ENCODE assay signal across 13 cellular contexts in genomic region chr9:121198512-121199042, GRCh38. TPM values are rescaled to one million over a fixed set of nuclear protein-coding genes. Genes with fewer than 3 reads are reported as not detected.
DNase-seq lines count a peak whose midpoint lies in the region; ATAC-seq and TF ChIP-seq lines count a peak whose summit lies in the region.
"Had no signal": no experiment of that assay in that cellular context is flagged by ENCODE, and none has a peak within 500 bp of the region (broad histone marks: within the 10 kb centered on the region; RNA-seq: fewer than 3 reads in every experiment).

No MANE protein-coding gene starts in this region.

- H3K36me3 ChIP-seq in neuronal stem cell (replicated peaks in 1 of 2; ENCODE audit: control insufficient read depth in 2 of 2, insufficient read depth in 2 of 2, low read length in 2 of 2), result no peaks in the 10 kb centered on the region
- H3K36me3 ChIP-seq: transverse colon had no signal

- H3K27ac ChIP-seq in neuronal stem cell (replicated peaks; ENCODE audit: low read length), result no peak overlapping the region
- H3K27ac ChIP-seq: SJSA1 had no signal

- WGBS in neuronal stem cell (ENCODE audit: extremely low coverage in 2 of 2, insufficient read length in 2 of 2, insufficient replicate concordance in 1 of 2), 2 donors, result no CpG with 5 or more reads among the region's 4 CpGs

- no peak overlapping the region for H2BK12ac ChIP-seq in neuronal stem cell (ENCODE audit: low read length)

- no peak overlapping the region for H3K4ac ChIP-seq in neuronal stem cell (ENCODE audit: low read length)

- no peak overlapping the region for H4K8ac ChIP-seq in neuronal stem cell (ENCODE audit: low read depth, low read length)

- H3K9me3 Mint-ChIP-seq in activated CD4-positive, alpha-beta T cell treated with anti-CD3 and anti-CD28 coated beads, Interleukin-2, amount 10 ng/mL, durations not matched to agents 24 days and 14 days, result no peaks in the 10 kb centered on the region
- H3K9me3 Mint-ChIP-seq in T-cell, result no peaks in the 10 kb centered on the region
- H3K9me3 Mint-ChIP-seq in stimulated activated memory B cell treated with anti-CD40 and anti-IgM and Interleukin-4, amounts not matched to agents 10 μg/mL and 1 μg/mL and 100 μg/mL, for 72 hours, result no peaks in the 10 kb centered on the region

- no peaks in the 10 kb centered on the region for H3K9me3 ChIP-seq in neuronal stem cell (replicated peaks in 1 of 2; ENCODE audit: control insufficient read depth in 2 of 2, insufficient read depth in 1 of 2, low read depth in 1 of 2, low read length in 2 of 2)
- H3K9me3 ChIP-seq: SJSA1, transverse colon had no signal

- peak overlapping the region; percentile 9 to 74 for H3K4me3 ChIP-seq in foreskin fibroblast (ENCODE audit: low read depth in 1 of 2, low read length in 2 of 2)
- H3K4me3 ChIP-seq in neuronal stem cell (ENCODE audit: low read length in 2 of 2), result no peak overlapping the region
- H3K4me3 ChIP-seq: SJSA1 had no signal

- CTCF ChIA-PET in T-cell (lab: Charles Lee), result interaction anchor here in 1 of 2 donors (0.9 to 1.2 kb wide), 3 partner anchors 10 to 77 kb away, joined by 3 to 8 read pairs (median 5); no protein-coding TSS in a partner anchor

- POLR2A ChIA-PET in T-cell (lab: Charles Lee), result interaction anchor here (0.5 to 2.0 kb wide), 5 partner anchors 10 to 552 kb away, joined by 3 to 6 read pairs (median 4); no protein-coding TSS in a partner anchor

- no peak overlapping the region for H2BK5ac ChIP-seq in neuronal stem cell (ENCODE audit: low read length)

- no peak for DNase-seq in activated CD4-positive, alpha-beta T cell treated with anti-CD3 and anti-CD28 coated beads, Interleukin-2, amount 10 ng/mL, durations not matched to agents 24 days and 14 days
- no peak for DNase-seq in activated CD4-positive, alpha-beta T cell treated with anti-CD3 and anti-CD28 coated beads, Interleukin-2, amount 50 U/mL, for 48 hours
- DNase-seq in T-cell (no peak), foreskin fibroblast (no peak), neuronal stem cell (ENCODE audit: low spot score) (no peak), hepatic stellate cell (ENCODE audit: low spot score) (no peak)
- DNase-seq: hippocampal formation; NCI-H2029 treated with DMSO at 0.1 percent for 48 hours; stimulated activated CD4-positive, alpha-beta T cell treated with anti-CD3 and anti-CD28 coated beads, Interleukin-1b, Interleukin-23, amount 100 ng/mL, for 48 hours; transverse colon had no signal

- H3K4me1 ChIP-seq in neuronal stem cell (ENCODE audit: control insufficient read depth in 2 of 2, insufficient read depth in 1 of 2, low read depth in 1 of 2, low read length in 2 of 2), result peaks cover 8 to 30% of the 10 kb centered on the region in 2 donors

- H3K27ac Mint-ChIP-seq in activated CD4-positive, alpha-beta T cell treated with anti-CD3 and anti-CD28 coated beads, Interleukin-2, amount 10 ng/mL, durations not matched to agents 24 days and 14 days, result no peak overlapping the region
- peak overlapping the region; percentile 74 to 75 for H3K27ac Mint-ChIP-seq in T-cell
- no peak overlapping the region for H3K27ac Mint-ChIP-seq in stimulated activated memory B cell treated with anti-CD40 and anti-IgM and Interleukin-4, amounts not matched to agents 10 μg/mL and 1 μg/mL and 100 μg/mL, for 72 hours

- no peak overlapping the region for H3K9ac ChIP-seq in neuronal stem cell (ENCODE audit: low read depth, low read length, poor library complexity)

- H3K4me3 Mint-ChIP-seq in activated CD4-positive, alpha-beta T cell treated with anti-CD3 and anti-CD28 coated beads, Interleukin-2, amount 10 ng/mL, durations not matched to agents 24 days and 14 days, result peak overlapping the region; percentile 36
- peak overlapping the region; percentile 88 to 95 (median 94) for H3K4me3 Mint-ChIP-seq in T-cell
- peak overlapping the region; percentile 34 for H3K4me3 Mint-ChIP-seq in stimulated activated memory B cell treated with anti-CD40 and anti-IgM and Interleukin-4, amounts not matched to agents 10 μg/mL and 1 μg/mL and 100 μg/mL, for 72 hours

- no peak overlapping the region for H2AK5ac ChIP-seq in neuronal stem cell (ENCODE audit: low read depth, low read length)

- no peak overlapping the region for H3K14ac ChIP-seq in neuronal stem cell (ENCODE audit: low read length)

- TF ChIP-seq CTCF in foreskin fibroblast (IDR thresholded peaks at IDR 0.05; ENCODE audit: low read depth, low read length), result no peak

- no peak overlapping the region for H2BK15ac ChIP-seq in neuronal stem cell (ENCODE audit: low read length)

- H3K4me1 Mint-ChIP-seq in activated CD4-positive, alpha-beta T cell treated with anti-CD3 and anti-CD28 coated beads, Interleukin-2, amount 10 ng/mL, durations not matched to agents 24 days and 14 days, result peaks cover 55% of the 10 kb centered on the region
- peaks cover 73 to 77% (median 77%) of the 10 kb centered on the region in 3 donors for H3K4me1 Mint-ChIP-seq in T-cell
- peaks cover 72% of the 10 kb centered on the region for H3K4me1 Mint-ChIP-seq in stimulated activated memory B cell treated with anti-CD40 and anti-IgM and Interleukin-4, amounts not matched to agents 10 μg/mL and 1 μg/mL and 100 μg/mL, for 72 hours

- no peak overlapping the region for H3K4me2 ChIP-seq in neuronal stem cell (ENCODE audit: insufficient read depth, low read length, poor library complexity, severe bottlenecking)

- H3K27me3 ChIP-seq in neuronal stem cell (ENCODE audit: control insufficient read depth in 3 of 3, insufficient read depth in 3 of 3, low read depth in 1 of 3, low read length in 3 of 3), result no peaks in the 10 kb centered on the region
- H3K27me3 ChIP-seq: SJSA1, transverse colon had no signal

- intact Hi-C loops in activated CD4-positive, alpha-beta T cell treated with anti-CD3 and anti-CD28 coated beads, Interleukin-2, amount 10 ng/mL, durations not matched to agents 24 days and 14 days (cut with micrococcal nuclease), result no loop called here

- H2BK120ac ChIP-seq in neuronal stem cell (ENCODE audit: low read depth, low read length), result no peak overlapping the region

- no peak overlapping the region for H3K23ac ChIP-seq in neuronal stem cell (ENCODE audit: low read depth, low read length, poor library complexity)

- H2AFZ ChIP-seq in neuronal stem cell (ENCODE audit: low read length), result no peak overlapping the region

- H4K91ac ChIP-seq in neuronal stem cell (ENCODE audit: low read depth, low read length, poor library complexity), result no peak overlapping the region

- ATAC-seq in T-cell (replicated peaks in 1 of 4) (no peak), HG03432 (IDR thresholded peaks at IDR 0.05; ENCODE audit: unreplicated experiment) (no peak)
- ATAC-seq in stimulated activated memory B cell treated with anti-CD40 and anti-IgM and Interleukin-4, amounts not matched to agents 10 μg/mL and 1 μg/mL and 100 μg/mL, for 72 hours, result no peak

- no peak overlapping the region for H3K18ac ChIP-seq in neuronal stem cell (ENCODE audit: low read length)

- peaks cover 18% of the 10 kb centered on the region for H3K36me3 Mint-ChIP-seq in activated CD4-positive, alpha-beta T cell treated with anti-CD3 and anti-CD28 coated beads, Interleukin-2, amount 10 ng/mL, durations not matched to agents 24 days and 14 days (ENCODE audit: low read depth)
- peaks cover 3% of the 10 kb centered on the region for H3K36me3 Mint-ChIP-seq in T-cell
- no peaks in the 10 kb centered on the region for H3K36me3 Mint-ChIP-seq in stimulated activated memory B cell treated with anti-CD40 and anti-IgM and Interleukin-4, amounts not matched to agents 10 μg/mL and 1 μg/mL and 100 μg/mL, for 72 hours

- peaks cover 5% of the 10 kb centered on the region for H3K79me1 ChIP-seq in neuronal stem cell (ENCODE audit: low read depth, low read length)

- H3K27me3 Mint-ChIP-seq in activated CD4-positive, alpha-beta T cell treated with anti-CD3 and anti-CD28 coated beads, Interleukin-2, amount 10 ng/mL, durations not matched to agents 24 days and 14 days, result peaks cover 3% of the 10 kb centered on the region
- H3K27me3 Mint-ChIP-seq in T-cell, result no peaks in the 10 kb centered on the region
- H3K27me3 Mint-ChIP-seq in stimulated activated memory B cell treated with anti-CD40 and anti-IgM and Interleukin-4, amounts not matched to agents 10 μg/mL and 1 μg/mL and 100 μg/mL, for 72 hours, result no peaks in the 10 kb centered on the region

RNA-seq across cellular contexts. Expression of gene RAB14, which starts 3.1 kb away (rescaled TPM):
- total RNA-seq in activated CD4-positive, alpha-beta T cell treated with anti-CD3 and anti-CD28 coated beads, Interleukin-2, amount 10 ng/mL, durations not matched to agents 24 days and 14 days, result 61.4 and 65.1 TPM in 2 replicates
- 10 to 100 TPM; 42.4 to 56.6 (median 50.5) TPM for total RNA-seq in T-cell
- 29.6 TPM for polyA plus RNA-seq in neuronal stem cell (2013, experiment 1 of 2)
- polyA plus RNA-seq in neuronal stem cell (2013, experiment 2 of 2), result 31.0 TPM

Comparison
In these comparisons a context has a peak if more than half of its experiments do, and no peak if none do; other contexts are left out.
1. H3K27ac Mint-ChIP-seq: peak in T-cell (2 of 2); none in activated CD4-positive, alpha-beta T cell treated with anti-CD3 and anti-CD28 coated beads, Interleukin-2, amount 10 ng/mL, durations not matched to agents 24 days and 14 days (single experiment) and stimulated activated memory B cell treated with anti-CD40 and anti-IgM and Interleukin-4, amounts not matched to agents 10 μg/mL and 1 μg/mL and 100 μg/mL, for 72 hours (single experiment).
2. H3K4me3 Mint-ChIP-seq: peak in every context shown above with its lines; median percentile 94 in T-cell; 36 in activated CD4-positive, alpha-beta T cell treated with anti-CD3 and anti-CD28 coated beads, Interleukin-2, amount 10 ng/mL, durations not matched to agents 24 days and 14 days; 34 in stimulated activated memory B cell treated with anti-CD40 and anti-IgM and Interleukin-4, amounts not matched to agents 10 μg/mL and 1 μg/mL and 100 μg/mL, for 72 hours.
3. H3K4me3 ChIP-seq: peak in foreskin fibroblast (2 of 2); none in neuronal stem cell (0 of 2).